8 cellular contexts compared by ENCODE assay signal in genomic region chr16:12067714-12068401, GRCh38.
A peak's percentile ranks its signal among the peaks of the same experiment; 100 is the strongest.
DNase-seq lines count a peak whose midpoint lies in the region; ATAC-seq, FAIRE-seq and TF ChIP-seq lines count a peak whose summit lies in the region.

No MANE protein-coding gene starts in this region.

- peaks cover 0 to 13% (median 10%) of the 10 kb centered on the region in 9 donors for H3K36me3 ChIP-seq in heart left ventricle

- FAIRE-seq in G401.6 (lab: Jason Lieb, UNC): peak; percentile 91

- H3K4me1 ChIP-seq in heart left ventricle: peaks cover 0 to 14% (median 5%) of the 10 kb centered on the region in 12 donors

- intact Hi-C loops in heart left ventricle (cut with DNase I): loop anchor here (1.0 to 10.0 kb wide), 13 partner anchors 91 to 673 kb away; partner anchors contain the start of genes SNX29 (in 8 of the 10) and RSL1D1 (in 1 of the 10)

- no peaks in the 10 kb centered on the region for H3K9me3 Mint-ChIP-seq in activated naive CD8-positive, alpha-beta T cell treated with anti-CD3 and anti-CD28 coated beads, Interleukin-2, amount 50 U/mL, for 24 hours
- H3K9me3 Mint-ChIP-seq in progenitor cell of endocrine pancreas (ENCODE audit: low read depth): no peaks in the 10 kb centered on the region

- H3K27me3 Mint-ChIP-seq in activated naive CD8-positive, alpha-beta T cell treated with anti-CD3 and anti-CD28 coated beads, Interleukin-2, amount 50 U/mL, for 24 hours: no peaks in the 10 kb centered on the region
- H3K27me3 Mint-ChIP-seq in progenitor cell of endocrine pancreas: no peaks in the 10 kb centered on the region

- H3K4me3 Mint-ChIP-seq in activated naive CD8-positive, alpha-beta T cell treated with anti-CD3 and anti-CD28 coated beads, Interleukin-2, amount 50 U/mL, for 24 hours: no peak overlapping the region
- H3K4me3 Mint-ChIP-seq in progenitor cell of endocrine pancreas (ENCODE audit: low read depth): no peak overlapping the region

- WGBS in heart left ventricle, 4 donors: 48 to 54% (median 50%) methylated on average over 9 of the region's 9 CpGs

- no peak overlapping the region for H3K27ac ChIP-seq in heart left ventricle

- peaks cover 9% of the 10 kb centered on the region for H3K36me3 Mint-ChIP-seq in activated naive CD8-positive, alpha-beta T cell treated with anti-CD3 and anti-CD28 coated beads, Interleukin-2, amount 50 U/mL, for 24 hours (ENCODE audit: low read depth)
- peaks cover 2% of the 10 kb centered on the region for H3K36me3 Mint-ChIP-seq in progenitor cell of endocrine pancreas (ENCODE audit: insufficient read depth)

- no peak overlapping the region for H3K4me3 ChIP-seq in heart left ventricle

- H3K9me3 ChIP-seq in heart left ventricle: no peaks in the 10 kb centered on the region

- no peaks in the 10 kb centered on the region for H3K27me3 ChIP-seq in heart left ventricle

- no peaks in the 10 kb centered on the region for H3K4me1 Mint-ChIP-seq in activated naive CD8-positive, alpha-beta T cell treated with anti-CD3 and anti-CD28 coated beads, Interleukin-2, amount 50 U/mL, for 24 hours
- no peaks in the 10 kb centered on the region for H3K4me1 Mint-ChIP-seq in progenitor cell of endocrine pancreas (ENCODE audit: low read depth)

- DNase-seq in M059J (ENCODE audit: low read depth): peak; percentile 76
- DNase-seq in RPMI8226: peak; percentile 74
- DNase-seq in activated naive CD8-positive, alpha-beta T cell treated with anti-CD3 and anti-CD28 coated beads, Interleukin-2, amount 50 U/mL, for 24 hours: peak; percentile 33
- peak in 3 of 5 donors; percentile 41 to 46 (median 43) for DNase-seq in heart left ventricle
- peak; percentile 37 for DNase-seq in progenitor cell of endocrine pancreas (ENCODE audit: low spot score, unreplicated experiment)
- no peak for DNase-seq in T-helper 9 cell

- TF ChIP-seq POLR2A in heart left ventricle (IDR thresholded peaks at IDR 0.05): no peak

- TF ChIP-seq CTCF in heart left ventricle (IDR thresholded peaks at IDR 0.05) (peak; percentile 80 to 97 (median 94)), progenitor cell of endocrine pancreas (IDR thresholded peaks at IDR 0.05; ENCODE audit: unreplicated experiment) (peak; percentile 97)

- no peak for ATAC-seq in activated naive CD8-positive, alpha-beta T cell treated with anti-CD3 and anti-CD28 coated beads, Interleukin-2, amount 50 U/mL, for 24 hours
- peak; percentile 57 to 79 (median 68) for ATAC-seq in heart left ventricle
- ATAC-seq in HG03097 (IDR thresholded peaks at IDR 0.05; ENCODE audit: low FRiP score, unreplicated experiment): no peak

- no peak overlapping the region for H3K27ac Mint-ChIP-seq in activated naive CD8-positive, alpha-beta T cell treated with anti-CD3 and anti-CD28 coated beads, Interleukin-2, amount 50 U/mL, for 24 hours
- no peak overlapping the region for H3K27ac Mint-ChIP-seq in progenitor cell of endocrine pancreas

Comparison
In these comparisons a context has a peak if more than half of its experiments do, and no peak if none do; other contexts are left out.
1. ATAC-seq: peak in heart left ventricle (4 of 4); none in activated naive CD8-positive, alpha-beta T cell treated with anti-CD3 and anti-CD28 coated beads, Interleukin-2, amount 50 U/mL, for 24 hours (single experiment) and HG03097 (single experiment).